24 cellular contexts compared by ENCODE assay signal in genomic region chr9:98839724-98840123, GRCh38. TPM values are rescaled to one million over a fixed set of nuclear protein-coding genes. Genes with fewer than 3 reads are reported as not detected.
A peak's percentile ranks its signal among the peaks of the same experiment; 100 is the strongest.
DNase-seq lines count a peak whose midpoint lies in the region; ATAC-seq and TF ChIP-seq lines count a peak whose summit lies in the region.
"Had no signal": no experiment of that assay in that cellular context is flagged by ENCODE, and none has a peak within 500 bp of the region (broad histone marks: within the 10 kb centered on the region; RNA-seq: fewer than 3 reads in every experiment).

No MANE protein-coding gene starts in this region.

- CTCF ChIA-PET in T-cell (lab: Charles Lee): interaction anchor here in 1 of 2 donors (1.1 kb wide), 1 partner anchor 8 kb away, joined by 7 read pairs; no protein-coding TSS in a partner anchor

- 97% methylated on average over 3 of the region's 4 CpGs for WGBS in esophagus muscularis mucosa

- TF ChIP-seq CTCF in GM23338 (conservative IDR thresholded peaks at IDR 0.05; ENCODE audit: low read depth in 2 of 2) (no peak), esophagus muscularis mucosa (IDR thresholded peaks at IDR 0.05) (no peak)

- intact Hi-C loops in esophagus muscularis mucosa (cut with DNase I): no loop called here

- no peaks in the 10 kb centered on the region for H3K9me3 ChIP-seq in esophagus muscularis mucosa
- H3K9me3 ChIP-seq: BE2C, BLaER1 had no signal

- peak; percentile 66 for ATAC-seq in GM23338
- ATAC-seq in naive thymus-derived CD8-positive, alpha-beta T cell: no peak
- no peak for ATAC-seq in GM18505 (IDR thresholded peaks at IDR 0.05; ENCODE audit: unreplicated experiment)
- no peak for ATAC-seq in T-cell (replicated peaks in 1 of 4)
- ATAC-seq: GM12878 had no signal

- no peak overlapping the region for H2AFZ ChIP-seq in GM23338

- H3K4me1 Mint-ChIP-seq in GM23338 (peaks cover 8% of the 10 kb centered on the region), T-cell (no peaks in the 10 kb centered on the region)
- H3K4me1 Mint-ChIP-seq in naive thymus-derived CD8-positive, alpha-beta T cell: peaks cover 0 to 1% (median 0%) of the 10 kb centered on the region in 4 donors
- H3K4me1 Mint-ChIP-seq: CD4-positive, alpha-beta memory T cell; CD4-positive, CD25-positive, alpha-beta regulatory T cell; CD8-positive, alpha-beta memory T cell had no signal

- no peak overlapping the region for H3K27ac ChIP-seq in GM23338 (ENCODE audit: low read depth)
- no peak overlapping the region for H3K27ac ChIP-seq in esophagus muscularis mucosa (replicated peaks in 1 of 4)
- H3K27ac ChIP-seq: BLaER1 had no signal

- H3K9me3 Mint-ChIP-seq in GM23338 (no peaks in the 10 kb centered on the region), T-cell (no peaks in the 10 kb centered on the region)
- no peaks in the 10 kb centered on the region for H3K9me3 Mint-ChIP-seq in naive thymus-derived CD8-positive, alpha-beta T cell
- H3K9me3 Mint-ChIP-seq: CD4-positive, alpha-beta memory T cell; CD4-positive, CD25-positive, alpha-beta regulatory T cell; CD8-positive, alpha-beta memory T cell had no signal

- TF ChIP-seq POLR2A in esophagus muscularis mucosa (IDR thresholded peaks at IDR 0.05; ENCODE audit: low read depth) (no peak), GM18505 (IDR thresholded peaks at IDR 0.05; ENCODE audit: borderline replicate concordance, extremely low read depth, insufficient read depth, insufficient read length) (no peak)

- H3K4me1 ChIP-seq in GM23338 (ENCODE audit: insufficient read depth) (no peaks in the 10 kb centered on the region), esophagus muscularis mucosa (no peaks in the 10 kb centered on the region)
- H3K4me1 ChIP-seq: BE2C, BLaER1 had no signal

- peaks cover 7% of the 10 kb centered on the region; the same call in 2 of the 3 replicates for H3K36me3 Mint-ChIP-seq in GM23338 (ENCODE audit: low read depth)
- H3K36me3 Mint-ChIP-seq in naive thymus-derived CD8-positive, alpha-beta T cell: peaks cover 0 to 69% (median 14%) of the 10 kb centered on the region in 3 donors
- peaks cover 44% of the 10 kb centered on the region for H3K36me3 Mint-ChIP-seq in T-cell
- H3K36me3 Mint-ChIP-seq: CD14-positive monocyte had no signal

- H3K4me3 ChIP-seq in GM23338 (no peak overlapping the region), esophagus muscularis mucosa (no peak overlapping the region)
- H3K4me3 ChIP-seq: BLaER1, GM12878 had no signal

- H3K27me3 Mint-ChIP-seq in GM23338 (ENCODE audit: insufficient read depth, low read depth, poor library complexity): peaks cover 5% of the 10 kb centered on the region
- no peaks in the 10 kb centered on the region for H3K27me3 Mint-ChIP-seq in naive thymus-derived CD8-positive, alpha-beta T cell
- H3K27me3 Mint-ChIP-seq in T-cell: no peaks in the 10 kb centered on the region
- H3K27me3 Mint-ChIP-seq: CD4-positive, alpha-beta memory T cell; CD4-positive, CD25-positive, alpha-beta regulatory T cell; CD8-positive, alpha-beta memory T cell had no signal

- no peaks in the 10 kb centered on the region for H3K9me2 ChIP-seq in GM23338 (ENCODE audit: insufficient read depth)

- H3K27ac Mint-ChIP-seq in GM23338 (no peak overlapping the region), T-cell (no peak overlapping the region)
- H3K27ac Mint-ChIP-seq in naive thymus-derived CD8-positive, alpha-beta T cell: no peak overlapping the region
- H3K27ac Mint-ChIP-seq: CD14-positive monocyte; CD4-positive, alpha-beta memory T cell; CD4-positive, CD25-positive, alpha-beta regulatory T cell; CD8-positive, alpha-beta memory T cell had no signal

- DNase-seq in GM23338 (ENCODE audit: low spot score): peak; percentile 30
- DNase-seq in esophagus muscularis mucosa (ENCODE audit: extremely low spot score): peak; percentile 88
- DNase-seq in iPS DF 19.7 (ENCODE audit: low read depth, low spot score): peak; percentile 33
- DNase-seq in GF-D8 (lab: John Stamatoyannopoulos, UW): no peak
- no peak for DNase-seq in naive thymus-derived CD8-positive, alpha-beta T cell
- DNase-seq in T-cell: no peak
- DNase-seq: 8988T; ACHN; BE2C; C1 segment of cervical spinal cord; CD4-positive, alpha-beta memory T cell; CD4-positive, CD25-positive, alpha-beta regulatory T cell; CD8-positive, alpha-beta memory T cell; COR-L47; DMS 273 treated with DMSO at 0.1 percent for 48 hours; DMS153; DMS53; DMS79; DND-41; EL had no signal

- H3F3A ChIP-seq in GM23338 (replicated peaks; ENCODE audit: low read depth): no peaks in the 10 kb centered on the region

- H3K4me3 Mint-ChIP-seq in GM23338: no peak overlapping the region
- no peak overlapping the region for H3K4me3 Mint-ChIP-seq in naive thymus-derived CD8-positive, alpha-beta T cell
- H3K4me3 Mint-ChIP-seq in T-cell: no peak overlapping the region
- H3K4me3 Mint-ChIP-seq: CD14-positive monocyte; CD4-positive, alpha-beta memory T cell; CD4-positive, CD25-positive, alpha-beta regulatory T cell; CD8-positive, alpha-beta memory T cell had no signal

- H3K27me3 ChIP-seq in GM23338 (ENCODE audit: insufficient read depth): no peaks in the 10 kb centered on the region
- H3K27me3 ChIP-seq in esophagus muscularis mucosa: no peaks in the 10 kb centered on the region
- H3K27me3 ChIP-seq: BLaER1 had no signal

- H3K79me2 ChIP-seq in GM23338 (replicated peaks; ENCODE audit: insufficient read depth): no peaks in the 10 kb centered on the region

- no peak overlapping the region for H3K4me2 ChIP-seq in GM23338
- H3K4me2 ChIP-seq: BLaER1 had no signal

- H4K20me1 ChIP-seq in GM23338 (replicated peaks; ENCODE audit: insufficient read depth): no peaks in the 10 kb centered on the region; the same call in 1 of the 2 replicates
- H4K20me1 ChIP-seq: BLaER1 had no signal

- no peaks in the 10 kb centered on the region for H3K36me3 ChIP-seq in GM23338 (ENCODE audit: insufficient read depth)
- H3K36me3 ChIP-seq in esophagus muscularis mucosa: peaks cover 0 to 46% (median 16%) of the 10 kb centered on the region in 4 donors
- H3K36me3 ChIP-seq: BE2C had no signal

- no peak for TF ChIP-seq EP300 in esophagus muscularis mucosa (IDR thresholded peaks at IDR 0.05)

- POLR2A ChIA-PET in naive thymus-derived CD8-positive, alpha-beta T cell (lab: Charles Lee): no interaction called here
- POLR2A ChIA-PET in T-cell (lab: Charles Lee): no interaction called here

TF ChIP-seq in GM23338, 12 proteins besides CTCF, POLR2A, EP300 and RAD21:
- TF ChIP-seq JUNB (IDR thresholded peaks at IDR 0.05; ENCODE audit: unreplicated experiment) (no peak), EZH2phosphoT487 (IDR thresholded peaks at IDR 0.05; ENCODE audit: unreplicated experiment) (no peak), NANOG (IDR thresholded peaks at IDR 0.05; ENCODE audit: borderline replicate concordance) (no peak), ZNF331 (CRISPR knock-in tag; IDR thresholded peaks at IDR 0.05; ENCODE audit: low read depth) (no peak), EZH2 (IDR thresholded peaks at IDR 0.05; ENCODE audit: low read depth, unreplicated experiment) (no peak), CREB1 (CRISPR knock-in tag; IDR thresholded peaks at IDR 0.05; ENCODE audit: low read depth) (no peak), ZNF114 (CRISPR knock-in tag; IDR thresholded peaks at IDR 0.05) (no peak)
- TF ChIP-seq, protein P1, sequence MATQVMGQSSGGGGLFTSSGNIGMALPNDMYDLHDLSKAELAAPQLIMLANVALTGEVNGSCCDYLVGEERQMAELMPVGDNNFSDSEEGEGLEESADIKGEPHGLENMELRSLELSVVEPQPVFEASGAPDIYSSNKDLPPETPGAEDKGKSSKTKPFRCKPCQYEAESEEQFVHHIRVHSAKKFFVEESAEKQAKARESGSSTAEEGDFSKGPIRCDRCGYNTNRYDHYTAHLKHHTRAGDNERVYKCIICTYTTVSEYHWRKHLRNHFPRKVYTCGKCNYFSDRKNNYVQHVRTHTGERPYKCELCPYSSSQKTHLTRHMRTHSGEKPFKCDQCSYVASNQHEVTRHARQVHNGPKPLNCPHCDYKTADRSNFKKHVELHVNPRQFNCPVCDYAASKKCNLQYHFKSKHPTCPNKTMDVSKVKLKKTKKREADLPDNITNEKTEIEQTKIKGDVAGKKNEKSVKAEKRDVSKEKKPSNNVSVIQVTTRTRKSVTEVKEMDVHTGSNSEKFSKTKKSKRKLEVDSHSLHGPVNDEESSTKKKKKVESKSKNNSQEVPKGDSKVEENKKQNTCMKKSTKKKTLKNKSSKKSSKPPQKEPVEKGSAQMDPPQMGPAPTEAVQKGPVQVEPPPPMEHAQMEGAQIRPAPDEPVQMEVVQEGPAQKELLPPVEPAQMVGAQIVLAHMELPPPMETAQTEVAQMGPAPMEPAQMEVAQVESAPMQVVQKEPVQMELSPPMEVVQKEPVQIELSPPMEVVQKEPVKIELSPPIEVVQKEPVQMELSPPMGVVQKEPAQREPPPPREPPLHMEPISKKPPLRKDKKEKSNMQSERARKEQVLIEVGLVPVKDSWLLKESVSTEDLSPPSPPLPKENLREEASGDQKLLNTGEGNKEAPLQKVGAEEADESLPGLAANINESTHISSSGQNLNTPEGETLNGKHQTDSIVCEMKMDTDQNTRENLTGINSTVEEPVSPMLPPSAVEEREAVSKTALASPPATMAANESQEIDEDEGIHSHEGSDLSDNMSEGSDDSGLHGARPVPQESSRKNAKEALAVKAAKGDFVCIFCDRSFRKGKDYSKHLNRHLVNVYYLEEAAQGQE (IDR thresholded peaks at IDR 0.05; ENCODE audit: unreplicated experiment): no peak

RNA-seq across cellular contexts. Expression of gene GALNT12, which starts 32.3 kb away (rescaled TPM):
- 23.6 and 27.5 TPM in 2 replicates for total RNA-seq in GM23338 (2014; rRNA removed; shearing (Covaris generic))
- polyA plus RNA-seq in GM23338 (2016; fragmentation: Nextera tagmentation; extraction: Ambion mirVana): 14.0 and 14.6 TPM in 2 replicates
- total RNA-seq in esophagus muscularis mucosa: 10 to 100 TPM; 12.4 to 22.4 (median 16.2) TPM
- total RNA-seq in naive thymus-derived CD8-positive, alpha-beta T cell: 1 to 10 TPM; 8.7 to 9.3 TPM
- polyA plus RNA-seq in naive thymus-derived CD8-positive, alpha-beta T cell: 1 to 10 TPM; 4.6 to 8.4 (median 8.1) TPM
- 10 to 100 TPM in 4 of 5 donors, 1 to 10 TPM in 1; 9.5 to 11.7 (median 11.6) TPM for total RNA-seq in T-cell
- polyA plus RNA-seq: CD14-positive monocyte had no signal

RNA-seq across cellular contexts. Expression of gene ANKS6, which starts 43.4 kb away (rescaled TPM):
- total RNA-seq in GM23338 (2014; rRNA removed; shearing (Covaris generic)): 35.4 and 59.0 TPM in 2 replicates
- 36.9 and 42.9 TPM in 2 replicates for polyA plus RNA-seq in GM23338 (2016; fragmentation: Nextera tagmentation; extraction: Ambion mirVana)
- 10 to 100 TPM; 15.8 to 31.4 (median 23.6) TPM for total RNA-seq in esophagus muscularis mucosa
- total RNA-seq in naive thymus-derived CD8-positive, alpha-beta T cell: 10 to 100 TPM; 14.6 to 18.1 TPM
- 10 to 100 TPM in 1 of 3 donors, 1 to 10 TPM in 2; 6.3 to 12.7 (median 6.4) TPM for polyA plus RNA-seq in naive thymus-derived CD8-positive, alpha-beta T cell
- 10 to 100 TPM; 11.7 to 19.0 (median 14.1) TPM for total RNA-seq in T-cell

Comparison
In these comparisons a context has a peak if more than half of its experiments do, and no peak if none do; other contexts are left out.
1. DNase-seq: peak in GM23338 (single experiment), esophagus muscularis mucosa (single experiment) and iPS DF 19.7 (single experiment); none in GF-D8 (single experiment), naive thymus-derived CD8-positive, alpha-beta T cell (0 of 10) and T-cell (0 of 34).